In genomic region chr21:16640297-16641027, GRCh38 we compare ENCODE assay signal across 1 cellular context.
TF ChIP-seq lines count a peak whose summit lies in the region.

No MANE protein-coding gene starts in this region.

TF ChIP-seq in HepG2, 621 proteins besides CTCF, POLR2A, EP300 and RAD21 (continued from another document):
- TF ChIP-seq HNF4A (CRISPR knock-in tag; IDR thresholded peaks at IDR 0.05) (0 out of 2 replicates have a peak, but pooled peaks have one; percentile 7), ZNF33B (CRISPR knock-in tag; IDR thresholded peaks at IDR 0.05) (no peak)
